In the genomic region with DNA sequence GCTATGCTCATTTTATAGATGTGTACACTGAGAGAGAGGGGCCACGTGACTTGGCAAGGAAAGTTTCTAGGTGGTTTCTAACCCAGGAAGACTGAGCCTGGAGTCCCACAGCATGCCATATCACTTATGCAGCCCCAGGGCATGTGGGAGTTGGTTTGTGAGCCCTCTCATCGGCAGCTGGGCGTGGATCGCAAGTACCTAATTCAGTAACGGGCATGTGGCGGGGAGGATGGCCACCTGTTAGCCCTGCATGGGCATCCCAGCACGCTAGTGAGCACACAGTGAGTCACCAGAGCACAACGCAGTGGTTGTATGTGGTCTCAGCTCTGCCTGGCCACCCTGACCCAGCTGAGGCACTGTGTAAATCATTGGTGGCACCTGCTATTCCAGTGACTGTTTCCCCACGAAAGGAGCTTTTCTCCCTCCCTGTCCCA, we compare ENCODE assay signal across 15 cellular contexts.
DNase-seq lines count a peak whose midpoint lies in the region; ATAC-seq, FAIRE-seq and TF ChIP-seq lines count a peak whose summit lies in the region.
"Had no signal": no experiment of that assay in that cellular context is flagged by ENCODE, and none has a peak within 500 bp of the region (broad histone marks: within the 10 kb centered on the region; RNA-seq: fewer than 3 reads in every experiment).

No MANE protein-coding gene starts in this region.

- H3K9ac ChIP-seq in DND-41 (ENCODE audit: low read depth, low read length) (no peak overlapping the region), HepG2 (ENCODE audit: insufficient read depth, low read depth, low read length) (no peak overlapping the region)

- no peak for TF ChIP-seq EP300 in HepG2 (IDR thresholded peaks at IDR 0.05; ENCODE audit: low read depth in 2 of 2, low read length in 2 of 2)
- TF ChIP-seq EP300 in HepG2 (CRISPR knock-in tag; IDR thresholded peaks at IDR 0.05; ENCODE audit: borderline replicate concordance) = no peak

- CTCF ChIA-PET in HepG2 (lab: Yijun Ruan, JAX; ENCODE audit: low intra/inter-chr PET ratio, low total read pairs) = no interaction called here

- H3K4me1 ChIP-seq in DND-41 (ENCODE audit: insufficient read depth, low read length) (no peaks in the 10 kb centered on the region), HepG2 (ENCODE audit: insufficient read depth, low read length) (no peaks in the 10 kb centered on the region)

- BruUV-seq in HepG2 (replicated peaks; lab: Mats Ljungman, UMichigan) = no TSS peak

- ATAC-seq in DND-41 (ENCODE audit: insufficient read depth, low read depth) (no peak), HepG2 (no peak)
- ATAC-seq: activated naive CD4-positive, alpha-beta T cell treated with anti-CD3 and anti-CD28 coated beads, Interleukin-2, amount 50 U/mL, for 72 hours; natural killer cell; right cardiac atrium had no signal

- POLR2A ChIA-PET in HepG2 (lab: Yijun Ruan, JAX) = interaction anchor here (1.8 kb wide), 1 partner anchor 11 kb away, joined by 8 read pairs; no protein-coding TSS in a partner anchor

- no peak for FAIRE-seq in HepG2 (lab: Jason Lieb, UNC)

- TF ChIP-seq CTCF in DND-41 (IDR thresholded peaks at IDR 0.05; ENCODE audit: borderline replicate concordance, extremely low read depth, low read length, poor library complexity, severe bottlenecking) (no peak), LNCaP clone FGC (IDR thresholded peaks at IDR 0.05; ENCODE audit: control insufficient read depth, extremely low read depth, insufficient read depth) (no peak), VCaP (conservative IDR thresholded peaks at IDR 0.05) (no peak), HepG2 (CRISPR knock-in tag; IDR thresholded peaks at IDR 0.05) (no peak)

- H3K79me2 ChIP-seq in DND-41 (ENCODE audit: insufficient read depth, low read length) (no peaks in the 10 kb centered on the region), HepG2 (ENCODE audit: insufficient read depth, low read length) (no peaks in the 10 kb centered on the region)

- no peaks in the 10 kb centered on the region for H3K9me3 ChIP-seq in DND-41 (ENCODE audit: insufficient read depth, low read length, severe bottlenecking)
- no peaks in the 10 kb centered on the region for H3K9me3 ChIP-seq in HepG2 (ENCODE audit: low read length)

- H4K20me1 ChIP-seq in DND-41 (ENCODE audit: insufficient read depth, low read length) (no peaks in the 10 kb centered on the region), HepG2 (ENCODE audit: insufficient read depth, low read length) (no peaks in the 10 kb centered on the region)

- 0 out of 4 replicates have a peak, but pooled peaks of 1 of the 2 experiments have one; percentile 38 for TF ChIP-seq POLR2A in HepG2 (IDR thresholded peaks at IDR 0.05; ENCODE audit: insufficient read depth in 1 of 2, low read depth in 2 of 2, low read length in 2 of 2)

- WGBS in HepG2 (ENCODE audit: low lambda C conversion rate) = 88% methylated on average over 9 of the region's 9 CpGs

- H3K27ac ChIP-seq in DND-41 (ENCODE audit: low read length) (peak overlapping the region; percentile 37; the same call in 1 of the 2 replicates), VCaP (peak overlapping the region; percentile 70), HepG2 (ENCODE audit: extremely low read length, insufficient read depth, low read length) (no peak overlapping the region), substantia nigra (ENCODE audit: low read depth, low read length, poor library complexity, severe bottlenecking) (no peak overlapping the region)

- DNase-seq in DND-41 = no peak
- DNase-seq in LNCaP clone FGC (ENCODE audit: low read depth) = peak; percentile 91
- DNase-seq in HepG2 (ENCODE audit: low spot score) = no peak
- DNase-seq in substantia nigra (lab: John Stamatoyannopoulos, UW) = no peak
- no peak for DNase-seq in medulla oblongata (ENCODE audit: extremely low spot score)
- DNase-seq in globus pallidus (ENCODE audit: low spot score) = no peak
- DNase-seq in islet precursor cell = no peak
- DNase-seq: central memory CD4-positive, alpha-beta T cell; endodermal cell; natural killer cell; NCI-H187; stimulated activated CD4-positive, alpha-beta T cell treated with anti-CD3 and anti-CD28 coated beads, Interleukin-4, amount 100 ng/mL, for 1 hour had no signal

- no peak for TF ChIP-seq RAD21 in HepG2 (CRISPR knock-in tag; IDR thresholded peaks at IDR 0.05)

- in situ Hi-C loops in HepG2 (cut with HindIII; ENCODE audit: extremely low pct_ligation_motif_present, low pct_unique_long_range_greater_than_20kb) = no loop called here

- intact Hi-C loops in HepG2 (cut with micrococcal nuclease; ENCODE audit: unreplicated experiment) = no loop called here

- H3K27me3 ChIP-seq in DND-41 (ENCODE audit: insufficient read depth, low read length, poor library complexity) (no peaks in the 10 kb centered on the region), HepG2 (ENCODE audit: control insufficient read depth in 1 of 2, insufficient read depth in 2 of 2, low read length in 2 of 2) (no peaks in the 10 kb centered on the region)

- H3K4me2 ChIP-seq in DND-41 (ENCODE audit: insufficient read depth, low read length) = no peak overlapping the region
- no peak overlapping the region for H3K4me2 ChIP-seq in HepG2 (ENCODE audit: low read depth, low read length)

- H2AFZ ChIP-seq in DND-41 (ENCODE audit: low read depth, low read length) = no peak overlapping the region
- no peak overlapping the region for H2AFZ ChIP-seq in HepG2 (ENCODE audit: low read length)

- H3K36me3 ChIP-seq in DND-41 (ENCODE audit: insufficient read depth, low read length) (peaks cover 49% of the 10 kb centered on the region), HepG2 (replicated peaks in 1 of 2; ENCODE audit: control insufficient read depth in 1 of 2, insufficient read depth in 2 of 2, low read length in 2 of 2) (peaks cover 19 to 27% of the 10 kb centered on the region in 2 experiments)

- H3K4me3 ChIP-seq in DND-41 (ENCODE audit: low read depth in 1 of 2, low read length in 2 of 2) (no peak overlapping the region), LNCaP clone FGC (ENCODE audit: low read depth, low read length) (no peak overlapping the region), HepG2 (replicated peaks in 1 of 3; ENCODE audit: insufficient read depth in 1 of 3, low read depth in 2 of 3, low read length in 3 of 3) (no peak overlapping the region)

TF ChIP-seq in HepG2, 621 proteins besides CTCF, POLR2A, EP300 and RAD21:
- TF ChIP-seq NFYC (CRISPR knock-in tag; IDR thresholded peaks at IDR 0.05) (no peak), PITX1 (CRISPR knock-in tag; IDR thresholded peaks at IDR 0.05) (no peak), FOXA3 (CRISPR knock-in tag; IDR thresholded peaks at IDR 0.05) (no peak), KLF11 (CRISPR knock-in tag; IDR thresholded peaks at IDR 0.05) (no peak), ELF4 (CRISPR knock-in tag; IDR thresholded peaks at IDR 0.05; ENCODE audit: borderline replicate concordance) (no peak), ZNF547 (CRISPR knock-in tag; IDR thresholded peaks at IDR 0.05) (no peak), RFXAP (CRISPR knock-in tag; IDR thresholded peaks at IDR 0.05; ENCODE audit: borderline replicate concordance) (no peak), SSRP1 (CRISPR knock-in tag; IDR thresholded peaks at IDR 0.05) (0 out of 2 replicates have a peak, but pooled peaks have one; percentile 61), SAP130 (CRISPR knock-in tag; IDR thresholded peaks at IDR 0.05; ENCODE audit: low read depth) (no peak), CHCHD3 (CRISPR knock-in tag; IDR thresholded peaks at IDR 0.05) (no peak)
- TF ChIP-seq, protein P1, sequence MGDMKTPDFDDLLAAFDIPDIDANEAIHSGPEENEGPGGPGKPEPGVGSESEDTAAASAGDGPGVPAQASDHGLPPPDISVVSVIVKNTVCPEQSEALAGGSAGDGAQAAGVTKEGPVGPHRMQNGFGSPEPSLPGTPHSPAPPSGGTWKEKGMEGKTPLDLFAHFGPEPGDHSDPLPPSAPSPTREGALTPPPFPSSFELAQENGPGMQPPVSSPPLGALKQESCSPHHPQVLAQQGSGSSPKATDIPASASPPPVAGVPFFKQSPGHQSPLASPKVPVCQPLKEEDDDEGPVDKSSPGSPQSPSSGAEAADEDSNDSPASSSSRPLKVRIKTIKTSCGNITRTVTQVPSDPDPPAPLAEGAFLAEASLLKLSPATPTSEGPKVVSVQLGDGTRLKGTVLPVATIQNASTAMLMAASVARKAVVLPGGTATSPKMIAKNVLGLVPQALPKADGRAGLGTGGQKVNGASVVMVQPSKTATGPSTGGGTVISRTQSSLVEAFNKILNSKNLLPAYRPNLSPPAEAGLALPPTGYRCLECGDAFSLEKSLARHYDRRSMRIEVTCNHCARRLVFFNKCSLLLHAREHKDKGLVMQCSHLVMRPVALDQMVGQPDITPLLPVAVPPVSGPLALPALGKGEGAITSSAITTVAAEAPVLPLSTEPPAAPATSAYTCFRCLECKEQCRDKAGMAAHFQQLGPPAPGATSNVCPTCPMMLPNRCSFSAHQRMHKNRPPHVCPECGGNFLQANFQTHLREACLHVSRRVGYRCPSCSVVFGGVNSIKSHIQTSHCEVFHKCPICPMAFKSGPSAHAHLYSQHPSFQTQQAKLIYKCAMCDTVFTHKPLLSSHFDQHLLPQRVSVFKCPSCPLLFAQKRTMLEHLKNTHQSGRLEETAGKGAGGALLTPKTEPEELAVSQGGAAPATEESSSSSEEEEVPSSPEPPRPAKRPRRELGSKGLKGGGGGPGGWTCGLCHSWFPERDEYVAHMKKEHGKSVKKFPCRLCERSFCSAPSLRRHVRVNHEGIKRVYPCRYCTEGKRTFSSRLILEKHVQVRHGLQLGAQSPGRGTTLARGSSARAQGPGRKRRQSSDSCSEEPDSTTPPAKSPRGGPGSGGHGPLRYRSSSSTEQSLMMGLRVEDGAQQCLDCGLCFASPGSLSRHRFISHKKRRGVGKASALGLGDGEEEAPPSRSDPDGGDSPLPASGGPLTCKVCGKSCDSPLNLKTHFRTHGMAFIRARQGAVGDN (CRISPR knock-in tag; IDR thresholded peaks at IDR 0.05) = 0 out of 2 replicates have a peak, but pooled peaks have one; percentile 2

Comparison
In these comparisons a context has a peak if more than half of its experiments do, and no peak if none do; other contexts are left out.
1. H3K27ac ChIP-seq: peak in DND-41 (single experiment) and VCaP (single experiment); none in HepG2 (single experiment) and substantia nigra (single experiment).